In genomic region chr6:1055015-1055921, GRCh38 we compare ENCODE assay signal across 1 cellular context.
TF ChIP-seq lines count a peak whose summit lies in the region.

No MANE protein-coding gene starts in this region.

TF ChIP-seq in HepG2, 621 proteins besides CTCF, POLR2A, EP300 and RAD21 (continued from another document and continues in another):
- TF ChIP-seq HNF1A (IDR thresholded peaks at IDR 0.05; ENCODE audit: low read depth) (peak; percentile 91), HNF1A (CRISPR knock-in tag; IDR thresholded peaks at IDR 0.05; ENCODE audit: borderline replicate concordance) (peak; percentile 97), TRIM24 (CRISPR knock-in tag; IDR thresholded peaks at IDR 0.05) (peak; percentile 91), ZFP1 (CRISPR knock-in tag; IDR thresholded peaks at IDR 0.05) (peak; percentile 91), ZBTB4 (CRISPR knock-in tag; IDR thresholded peaks at IDR 0.05; ENCODE audit: borderline replicate concordance) (no peak), ATF1 (CRISPR knock-in tag; IDR thresholded peaks at IDR 0.05) (peak; percentile 78), POLR2G (IDR thresholded peaks at IDR 0.05; ENCODE audit: low read depth, low read length) (peak; percentile 86), ZSCAN29 (CRISPR knock-in tag; conservative IDR thresholded peaks at IDR 0.05) (peak; percentile 90; the same call in 1 of the 2 replicates), PAXIP1 (CRISPR knock-in tag; conservative IDR thresholded peaks at IDR 0.05) (peak; percentile 96), ZBTB21 (CRISPR knock-in tag; IDR thresholded peaks at IDR 0.05) (peak; percentile 53; the same call in 1 of the 2 replicates), FOXK1 (CRISPR knock-in tag; IDR thresholded peaks at IDR 0.05; ENCODE audit: borderline replicate concordance, low read depth) (peak; percentile 72; the same call in 1 of the 2 replicates), ZBTB34 (CRISPR knock-in tag; IDR thresholded peaks at IDR 0.05) (peak; percentile 91; the same call in 1 of the 2 replicates), ZNF703 (CRISPR knock-in tag; IDR thresholded peaks at IDR 0.05; ENCODE audit: borderline replicate concordance) (peak; percentile 93), ZNF777 (CRISPR knock-in tag; IDR thresholded peaks at IDR 0.05) (peak; percentile 64), HOXA9 (CRISPR knock-in tag; IDR thresholded peaks at IDR 0.05; ENCODE audit: borderline replicate concordance) (no peak), ZHX1 (CRISPR knock-in tag; IDR thresholded peaks at IDR 0.05; ENCODE audit: low read depth) (peak; percentile 82; the same call in 1 of the 2 replicates), DPF2 (CRISPR knock-in tag; IDR thresholded peaks at IDR 0.05; ENCODE audit: borderline replicate concordance, low read depth) (peak; percentile 97), ELF1 (CRISPR knock-in tag; IDR thresholded peaks at IDR 0.05) (peak; percentile 65; the same call in 1 of the 2 replicates), ISL2 (CRISPR knock-in tag; IDR thresholded peaks at IDR 0.05) (peak; percentile 100), ZNF616 (CRISPR knock-in tag; IDR thresholded peaks at IDR 0.05; ENCODE audit: low read depth) (no peak), DDIT3 (CRISPR knock-in tag; IDR thresholded peaks at IDR 0.05) (no peak), GFI1 (CRISPR knock-in tag; IDR thresholded peaks at IDR 0.05; ENCODE audit: borderline replicate concordance) (peak; percentile 94), ZNF678 (CRISPR knock-in tag; IDR thresholded peaks at IDR 0.05) (no peak), SKIL (CRISPR knock-in tag; IDR thresholded peaks at IDR 0.05; ENCODE audit: borderline replicate concordance) (peak; percentile 98), ZNF569 (CRISPR knock-in tag; IDR thresholded peaks at IDR 0.05; ENCODE audit: borderline replicate concordance) (no peak), SAP130 (CRISPR knock-in tag; IDR thresholded peaks at IDR 0.05; ENCODE audit: low read depth) (peak; percentile 82), MBD4 (IDR thresholded peaks at IDR 0.05; ENCODE audit: borderline replicate concordance, low read length) (peak; percentile 91; the same call in 1 of the 2 replicates), ZBTB7A (CRISPR knock-in tag; IDR thresholded peaks at IDR 0.05) (no peak), ZNF350 (CRISPR knock-in tag; IDR thresholded peaks at IDR 0.05; ENCODE audit: borderline replicate concordance, low read depth) (peak; percentile 76; the same call in 1 of the 2 replicates), ZKSCAN8 (CRISPR knock-in tag; IDR thresholded peaks at IDR 0.05; ENCODE audit: borderline replicate concordance) (peak; percentile 92; the same call in 1 of the 2 replicates), MYNN (CRISPR knock-in tag; IDR thresholded peaks at IDR 0.05; ENCODE audit: low read depth) (0 out of 2 replicates have a peak, but pooled peaks have one; percentile 63), ZNF292 (CRISPR knock-in tag; IDR thresholded peaks at IDR 0.05; ENCODE audit: borderline replicate concordance, low read depth) (peak; percentile 87), ZNF501 (CRISPR knock-in tag; IDR thresholded peaks at IDR 0.05) (peak; percentile 53; the same call in 1 of the 2 replicates), SIX1 (CRISPR knock-in tag; IDR thresholded peaks at IDR 0.05; ENCODE audit: borderline replicate concordance) (peak; percentile 88), REPIN1 (CRISPR knock-in tag; IDR thresholded peaks at IDR 0.05; ENCODE audit: borderline replicate concordance, low read depth) (peak; percentile 66; the same call in 1 of the 2 replicates), ATF4 (CRISPR knock-in tag; IDR thresholded peaks at IDR 0.05) (peak in 1 of 2 experiments; percentile 89; a peak in 2 of 4 replicates), ZNF275 (CRISPR knock-in tag; IDR thresholded peaks at IDR 0.05; ENCODE audit: borderline replicate concordance) (peak; percentile 87; the same call in 1 of the 2 replicates), ZEB1 (IDR thresholded peaks at IDR 0.05; ENCODE audit: insufficient replicate concordance, low read depth) (peak; percentile 99)
